ENCODE assay signal across 27 cellular contexts in the genomic region with DNA sequence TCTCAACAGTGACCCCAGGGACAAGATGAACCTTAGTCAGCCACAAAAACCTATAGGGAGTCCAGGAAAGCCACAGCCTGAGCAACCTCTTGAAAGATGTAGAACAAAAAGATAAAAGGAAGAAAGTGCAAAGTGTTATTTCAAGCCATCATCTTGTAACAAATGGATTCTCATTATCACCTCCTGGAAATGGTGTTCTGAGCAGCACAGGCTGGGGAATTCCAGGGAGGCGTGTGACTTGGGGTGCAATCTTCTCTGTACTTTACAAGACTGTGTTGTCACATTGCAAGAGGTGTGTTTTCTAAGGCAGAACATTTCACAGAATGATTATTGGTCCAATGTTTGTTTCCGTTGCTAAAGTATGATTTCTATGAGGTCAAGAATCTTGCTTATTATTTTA.
"Had no signal": no experiment of that assay in that cellular context is flagged by ENCODE, and none has a peak within 500 bp of the region (broad histone marks: within the 10 kb centered on the region; RNA-seq: fewer than 3 reads in every experiment).

No MANE protein-coding gene starts in this region.

- H3K27ac ChIP-seq: epithelial cell of prostate, esophagus squamous epithelium, gastrocnemius medialis, heart right ventricle, left lung, lower lobe of right lung had no signal

- H3K36me3 ChIP-seq: gastrocnemius medialis had no signal

- H3K4me1 ChIP-seq: esophagus squamous epithelium, gastrocnemius medialis, heart right ventricle, left lung, lower lobe of right lung had no signal

- DNase-seq: effector CD8-positive, alpha-beta T cell; effector memory CD8-positive, alpha-beta T cell; endodermal cell; erythroblast; esophagus squamous epithelium; foreskin fibroblast; foreskin melanocyte; gastrocnemius medialis; glutamatergic neuron; head of caudate nucleus; heart right ventricle; hippocampal formation; left cardiac atrium; left lung; left ventricle myocardium superior; lower lobe of right lung; mesenchymal stem cell; mucosa of descending colon; naive B cell; naive thymus-derived CD8-positive, alpha-beta T cell had no signal

- H3K4me3 ChIP-seq: esophagus squamous epithelium, gastrocnemius medialis, heart right ventricle, left lung, lower lobe of right lung, mucosa of descending colon had no signal

- H3K27me3 ChIP-seq: esophagus squamous epithelium, gastrocnemius medialis, heart right ventricle, left lung had no signal

- H3K27me3 Mint-ChIP-seq: dendritic cell treated with granulocyte-macrophage colony-stimulating factor and Interleukin-4, amounts not matched to agents 40 ng/mL and 50 ng/mL, for 4 days; effector memory CD8-positive, alpha-beta T cell; naive B cell; naive thymus-derived CD8-positive, alpha-beta T cell had no signal

- H3K4me3 Mint-ChIP-seq: dendritic cell treated with granulocyte-macrophage colony-stimulating factor and Interleukin-4, amounts not matched to agents 40 ng/mL and 50 ng/mL, for 4 days; effector memory CD8-positive, alpha-beta T cell; endodermal cell; mesothelial cell of epicardium; naive thymus-derived CD8-positive, alpha-beta T cell had no signal

- FAIRE-seq: endometrium, islet of Langerhans, keratinocyte had no signal

- H3K4me1 Mint-ChIP-seq: endodermal cell, mesothelial cell of epicardium had no signal

- H3K9me3 ChIP-seq: esophagus squamous epithelium, gastrocnemius medialis, heart right ventricle, left lung, lower lobe of right lung, mucosa of descending colon had no signal

- ATAC-seq: effector memory CD8-positive, alpha-beta T cell; esophagus mucosa; gastrocnemius medialis; heart right ventricle; left cardiac atrium; left lung; left ventricle myocardium superior; lower lobe of right lung; mucosa of descending colon; naive thymus-derived CD8-positive, alpha-beta T cell had no signal

- H3K27ac Mint-ChIP-seq: dendritic cell treated with granulocyte-macrophage colony-stimulating factor and Interleukin-4, amounts not matched to agents 40 ng/mL and 50 ng/mL, for 4 days; effector memory CD8-positive, alpha-beta T cell; endodermal cell; mesothelial cell of epicardium had no signal

- H3K9me3 Mint-ChIP-seq: dendritic cell treated with granulocyte-macrophage colony-stimulating factor and Interleukin-4, amounts not matched to agents 40 ng/mL and 50 ng/mL, for 4 days; effector memory CD8-positive, alpha-beta T cell; naive B cell; naive thymus-derived CD8-positive, alpha-beta T cell had no signal
